ENCODE assay signal across 33 cellular contexts in genomic region chr10:8405551-8405950, GRCh38.
DNase-seq lines count a peak whose midpoint lies in the region; ATAC-seq and TF ChIP-seq lines count a peak whose summit lies in the region.
"Had no signal": no experiment of that assay in that cellular context is flagged by ENCODE, and none has a peak within 500 bp of the region (broad histone marks: within the 10 kb centered on the region; RNA-seq: fewer than 3 reads in every experiment).

No MANE protein-coding gene starts in this region.

- no peak overlapping the region for H3K4me3 Mint-ChIP-seq in natural killer cell
- no peak overlapping the region for H3K4me3 Mint-ChIP-seq in natural killer cell treated with Interleukin-12 subunit alpha and Interleukin-12 subunit beta and Interleukin-15 and Interleukin-18, amount 100 ng/mL, for 72 hours

- no peaks in the 10 kb centered on the region for H3K9me2 ChIP-seq in PC-3 (replicated peaks; ENCODE audit: low read length)

- H3K9me3 ChIP-seq in PC-3 (ENCODE audit: low read length), result no peaks in the 10 kb centered on the region
- no peaks in the 10 kb centered on the region for H3K9me3 ChIP-seq in effector memory CD4-positive, alpha-beta T cell (ENCODE audit: control insufficient read depth, low read length)
- H3K9me3 ChIP-seq: adrenal gland, BLaER1, body of pancreas, gastroesophageal sphincter, mucosa of descending colon, ovary, SJSA1 had no signal

- DNase-seq in natural killer cell (no peak), PC-3 (no peak), NOMO-1 (lab: John Stamatoyannopoulos, UW; ENCODE audit: unreplicated experiment in 2 of 2) (no peak)
- DNase-seq in natural killer cell treated with Interleukin-12 subunit alpha and Interleukin-12 subunit beta and Interleukin-15 and Interleukin-18, amount 100 ng/mL, for 72 hours (ENCODE audit: low spot score), result no peak
- DNase-seq in effector memory CD4-positive, alpha-beta T cell, result no peak
- DNase-seq: activated CD8-positive, alpha-beta T cell treated with anti-CD3 and anti-CD28 coated beads for 36 hours; activated gamma-delta T cell treated with Interleukin-2 at 50 U/mL for 16 hours; adrenal gland; body of pancreas; cerebellar nuclear complex; DMS79; dorsolateral prefrontal cortex; GDM1; hippocampal formation; Kasumi-1; mucosa of descending colon; NCI-H1436 treated with DMSO at 0.1 percent for 48 hours; NCI-H226; NCI-H69; ovary; stimulated activated CD4-positive, alpha-beta T cell treated with anti-CD3 and anti-CD28 coated beads, Interleukin-15, amount 100 ng/mL, for 24 hours; stimulated activated CD4-positive, alpha-beta T cell treated with anti-CD3 and anti-CD28 coated beads, Interleukin-4, amount 100 ng/mL, for 4 hours; substantia nigra had no signal

- no peaks in the 10 kb centered on the region for H4K20me1 ChIP-seq in PC-3 (ENCODE audit: low read length)
- H4K20me1 ChIP-seq: BLaER1 had no signal

- H3K4me2 ChIP-seq in PC-3 (ENCODE audit: low read length), result no peak overlapping the region

- H3K36me3 Mint-ChIP-seq in natural killer cell, result no peaks in the 10 kb centered on the region
- H3K36me3 Mint-ChIP-seq in natural killer cell treated with Interleukin-12 subunit alpha and Interleukin-12 subunit beta and Interleukin-15 and Interleukin-18, amount 100 ng/mL, for 72 hours, result no peaks in the 10 kb centered on the region
- H3K36me3 Mint-ChIP-seq: type B pancreatic cell had no signal

- intact Hi-C loops in natural killer cell (cut with micrococcal nuclease), result no loop called here
- intact Hi-C loops in PC-3 (cut with micrococcal nuclease), result no loop called here

- BruUV-seq in PC-3 (replicated peaks; lab: Mats Ljungman, UMichigan), result no TSS peak

- H3K4me1 ChIP-seq in PC-3 (ENCODE audit: insufficient read depth, low read length), result peaks cover 24% of the 10 kb centered on the region
- peaks cover 65% of the 10 kb centered on the region for H3K4me1 ChIP-seq in effector memory CD4-positive, alpha-beta T cell (ENCODE audit: control insufficient read depth, insufficient read depth, low read length, poor library complexity, severe bottlenecking)
- H3K4me1 ChIP-seq: adrenal gland, body of pancreas, gastroesophageal sphincter had no signal

- no peak overlapping the region for H2AFZ ChIP-seq in PC-3 (ENCODE audit: low read length)

- peaks cover 0 to 3% of the 10 kb centered on the region in 2 donors for H3K27me3 Mint-ChIP-seq in natural killer cell (ENCODE audit: low read depth in 2 of 2)
- peaks cover 0 to 4% of the 10 kb centered on the region in 2 donors for H3K27me3 Mint-ChIP-seq in natural killer cell treated with Interleukin-12 subunit alpha and Interleukin-12 subunit beta and Interleukin-15 and Interleukin-18, amount 100 ng/mL, for 72 hours
- H3K27me3 Mint-ChIP-seq: activated CD8-positive, alpha-beta T cell treated with anti-CD3 and anti-CD28 coated beads for 36 hours had no signal

- POLR2A ChIA-PET in PC-3 (lab: Charles Lee; ENCODE audit: unreplicated experiment), result no interaction called here

- H3K9ac ChIP-seq in PC-3 (ENCODE audit: low read length), result no peak overlapping the region
- H3K9ac ChIP-seq: BLaER1 had no signal

- no peaks in the 10 kb centered on the region for H3K36me3 ChIP-seq in PC-3 (ENCODE audit: low read depth, low read length)
- no peaks in the 10 kb centered on the region for H3K36me3 ChIP-seq in effector memory CD4-positive, alpha-beta T cell (ENCODE audit: control insufficient read depth, insufficient read depth, low read length)
- H3K36me3 ChIP-seq: adrenal gland, BLaER1, gastroesophageal sphincter, ovary, SJSA1 had no signal

- H3F3A ChIP-seq in PC-3 (ENCODE audit: low read length, unreplicated experiment), result no peaks in the 10 kb centered on the region

- CTCF ChIA-PET in PC-3 (lab: Charles Lee), result no interaction called here

- H3K4me3 ChIP-seq in PC-3 (ENCODE audit: low read length), result no peak overlapping the region
- H3K4me3 ChIP-seq in effector memory CD4-positive, alpha-beta T cell (ENCODE audit: insufficient read depth, low read depth, low read length, poor library complexity, severe bottlenecking), result no peak overlapping the region
- H3K4me3 ChIP-seq: adrenal gland, BLaER1, body of pancreas, dorsolateral prefrontal cortex, gastroesophageal sphincter, lung, mucosa of descending colon, ovary, SJSA1 had no signal

- peak overlapping the region; percentile 81 to 88 for H3K27ac Mint-ChIP-seq in natural killer cell
- H3K27ac Mint-ChIP-seq in natural killer cell treated with Interleukin-12 subunit alpha and Interleukin-12 subunit beta and Interleukin-15 and Interleukin-18, amount 100 ng/mL, for 72 hours, result no peak overlapping the region

- TF ChIP-seq CTCF in natural killer cell (IDR thresholded peaks at IDR 0.05), result no peak
- TF ChIP-seq CTCF in PC-3 (conservative IDR thresholded peaks at IDR 0.05; ENCODE audit: low read depth, low read length), result no peak

- H3K4me1 Mint-ChIP-seq in natural killer cell, result peaks cover 61 to 64% of the 10 kb centered on the region in 2 donors
- H3K4me1 Mint-ChIP-seq in natural killer cell treated with Interleukin-12 subunit alpha and Interleukin-12 subunit beta and Interleukin-15 and Interleukin-18, amount 100 ng/mL, for 72 hours (ENCODE audit: low read depth in 2 of 2), result peaks cover 37 to 45% of the 10 kb centered on the region in 2 donors

- ATAC-seq in natural killer cell, result no peak
- no peak for ATAC-seq in natural killer cell treated with Interleukin-12 subunit alpha and Interleukin-12 subunit beta and Interleukin-15 and Interleukin-18, amount 100 ng/mL, for 72 hours
- ATAC-seq in PC-3, result no peak
- ATAC-seq in HG03095 (IDR thresholded peaks at IDR 0.05; ENCODE audit: unreplicated experiment), result no peak
- no peak for ATAC-seq in GM18517 (IDR thresholded peaks at IDR 0.05; ENCODE audit: unreplicated experiment)
- ATAC-seq: body of pancreas, gastroesophageal sphincter, HCT116, HepG2 had no signal

- no peaks in the 10 kb centered on the region for H3K27me3 ChIP-seq in PC-3 (ENCODE audit: low read length)
- no peaks in the 10 kb centered on the region for H3K27me3 ChIP-seq in effector memory CD4-positive, alpha-beta T cell (replicated peaks; ENCODE audit: control insufficient read depth, insufficient read depth, low read length, poor library complexity, severe bottlenecking)
- H3K27me3 ChIP-seq: BLaER1, body of pancreas, ovary, SJSA1 had no signal

- no peaks in the 10 kb centered on the region for H3K9me3 Mint-ChIP-seq in natural killer cell
- H3K9me3 Mint-ChIP-seq in natural killer cell treated with Interleukin-12 subunit alpha and Interleukin-12 subunit beta and Interleukin-15 and Interleukin-18, amount 100 ng/mL, for 72 hours, result no peaks in the 10 kb centered on the region
- H3K9me3 Mint-ChIP-seq: activated CD8-positive, alpha-beta T cell treated with anti-CD3 and anti-CD28 coated beads for 36 hours; type B pancreatic cell had no signal

- peak overlapping the region; percentile 59; the same call in 1 of the 2 replicates for H3K27ac ChIP-seq in PC-3 (ENCODE audit: low read length)
- peak overlapping the region; percentile 98 for H3K27ac ChIP-seq in effector memory CD4-positive, alpha-beta T cell (ENCODE audit: insufficient read depth, low read length, poor library complexity, severe bottlenecking)
- H3K27ac ChIP-seq: adrenal gland, BLaER1, body of pancreas, dorsolateral prefrontal cortex, gastroesophageal sphincter, ovary, RWPE1, SJSA1 had no signal

- no peaks in the 10 kb centered on the region for H3K79me2 ChIP-seq in PC-3 (ENCODE audit: low read length)

Comparison
In these comparisons a context has a peak if more than half of its experiments do, and no peak if none do; other contexts are left out.
1. H3K27ac Mint-ChIP-seq: peak in natural killer cell (2 of 2); none in natural killer cell treated with Interleukin-12 subunit alpha and Interleukin-12 subunit beta and Interleukin-15 and Interleukin-18, amount 100 ng/mL, for 72 hours (0 of 2).